In genomic region chr14:52951730-52952481, GRCh38 we compare ENCODE assay signal across 8 cellular contexts. TPM values are rescaled to one million over a fixed set of nuclear protein-coding genes. Genes with fewer than 3 reads are reported as not detected.
DNase-seq lines count a peak whose midpoint lies in the region; ATAC-seq and TF ChIP-seq lines count a peak whose summit lies in the region.

No MANE protein-coding gene starts in this region.

- H3K27me3 Mint-ChIP-seq in stimulated activated naive B cell treated with anti-CD40 and anti-IgM and Interleukin-4, amounts not matched to agents 10 μg/mL and 1 μg/mL and 100 μg/mL, for 72 hours, result peaks cover 38 to 45% of the 10 kb centered on the region in 2 donors

- no peak for ATAC-seq in stimulated activated naive B cell treated with anti-CD40 and anti-IgM and Interleukin-4, amounts not matched to agents 10 μg/mL and 1 μg/mL and 100 μg/mL, for 72 hours (replicated peaks)

- H3K36me3 ChIP-seq in PC-9 (ENCODE audit: low read depth) (no peaks in the 10 kb centered on the region), kidney epithelial cell (ENCODE audit: control insufficient read depth, insufficient read depth, low read length) (peaks cover under 1% of the 10 kb centered on the region)

- H3K4me2 ChIP-seq in PC-9, result peak overlapping the region; percentile 86

- peak overlapping the region; percentile 59 for H3K27ac ChIP-seq in PC-9

- H3K9me2 ChIP-seq in PC-9 (ENCODE audit: insufficient read depth), result no peaks in the 10 kb centered on the region

- H3K79me2 ChIP-seq in PC-9 (ENCODE audit: low read depth), result peaks cover 12% of the 10 kb centered on the region; the same call in 1 of the 2 replicates

- in situ Hi-C loops in GM13977 (cut with MboI; ENCODE audit: low pct_unique_long_range_greater_than_20kb, low sequenced_read_pairs, unreplicated experiment), result no loop called here

- peaks cover 23% of the 10 kb centered on the region for H3K4me1 ChIP-seq in PC-9 (replicated peaks; ENCODE audit: insufficient read depth)

- POLR2A ChIA-PET in PC-9 (lab: Charles Lee; ENCODE audit: unreplicated experiment), result interaction anchor here (0.6 kb wide), 1 partner anchor 398 kb away, joined by 4 read pairs; no protein-coding TSS in a partner anchor

- H3K9me3 Mint-ChIP-seq in stimulated activated naive B cell treated with anti-CD40 and anti-IgM and Interleukin-4, amounts not matched to agents 10 μg/mL and 1 μg/mL and 100 μg/mL, for 72 hours, result no peaks in the 10 kb centered on the region

- intact Hi-C loops in PC-9 (cut with micrococcal nuclease; ENCODE audit: unreplicated experiment), result loop anchor here (5.0 kb wide), 1 partner anchor 400 kb away; the partner anchor contains the start of genes GPR137C and TXNDC16

- H4K20me1 ChIP-seq in PC-9 (ENCODE audit: insufficient read depth), result no peaks in the 10 kb centered on the region

- H3K4me3 ChIP-seq in AG10803 (ENCODE audit: low read length), result peak overlapping the region; percentile 76
- peak overlapping the region; percentile 93 for H3K4me3 ChIP-seq in PC-9
- H3K4me3 ChIP-seq in kidney epithelial cell (ENCODE audit: low read depth, low read length), result peak overlapping the region; percentile 70

- peak overlapping the region; percentile 41 to 62 for H3K4me3 Mint-ChIP-seq in stimulated activated naive B cell treated with anti-CD40 and anti-IgM and Interleukin-4, amounts not matched to agents 10 μg/mL and 1 μg/mL and 100 μg/mL, for 72 hours

- TSS peak; percentile 96 for BruUV-seq in PC-9 (replicated peaks; lab: Mats Ljungman, UMichigan)

- H3K27me3 ChIP-seq in PC-9 (ENCODE audit: insufficient read depth, low read depth) (no peaks in the 10 kb centered on the region), kidney epithelial cell (ENCODE audit: control insufficient read depth, insufficient read depth, low read length) (no peaks in the 10 kb centered on the region)

- CTCF ChIA-PET in PC-9 (lab: Charles Lee), result no interaction called here

- no peaks in the 10 kb centered on the region for H3K36me3 Mint-ChIP-seq in stimulated activated naive B cell treated with anti-CD40 and anti-IgM and Interleukin-4, amounts not matched to agents 10 μg/mL and 1 μg/mL and 100 μg/mL, for 72 hours

- TF ChIP-seq CTCF in AG10803 (conservative IDR thresholded peaks at IDR 0.05; ENCODE audit: low read length), result peak; percentile 78
- peak; percentile 11 for TF ChIP-seq CTCF in GM13977 (IDR thresholded peaks at IDR 0.05; ENCODE audit: extremely low read depth, insufficient read depth, missing control alignments)
- TF ChIP-seq CTCF in PC-9 (conservative IDR thresholded peaks at IDR 0.05), result peak; percentile 44; the same call in 1 of the 2 replicates
- peak; percentile 59 for TF ChIP-seq CTCF in kidney epithelial cell (IDR thresholded peaks at IDR 0.05; ENCODE audit: insufficient read depth, low read length, poor library complexity, severe bottlenecking)

- H3K9me3 ChIP-seq in PC-9 (ENCODE audit: insufficient read depth, low read depth), result no peaks in the 10 kb centered on the region

- H2AFZ ChIP-seq in PC-9, result peak overlapping the region; percentile 90

- peaks cover 24% of the 10 kb centered on the region; the same call in 1 of the 2 replicates for H3F3A ChIP-seq in PC-9 (ENCODE audit: insufficient read depth, low read depth)

- H3K27ac Mint-ChIP-seq in stimulated activated naive B cell treated with anti-CD40 and anti-IgM and Interleukin-4, amounts not matched to agents 10 μg/mL and 1 μg/mL and 100 μg/mL, for 72 hours, result no peak overlapping the region

- H3K4me1 Mint-ChIP-seq in stimulated activated naive B cell treated with anti-CD40 and anti-IgM and Interleukin-4, amounts not matched to agents 10 μg/mL and 1 μg/mL and 100 μg/mL, for 72 hours, result peaks cover 16% of the 10 kb centered on the region in 2 donors

- DNase-seq in AG10803 (ENCODE audit: low read depth) (peak; percentile 81), GM13977 (ENCODE audit: low spot score) (peak; percentile 50), PC-9 (peak; percentile 51 to 69), cerebellum (ENCODE audit: low spot score) (peak; percentile 44), kidney epithelial cell (ENCODE audit: low read depth) (peak; percentile 50)
- no peak for DNase-seq in stimulated activated naive B cell treated with anti-CD40 and anti-IgM and Interleukin-4, amounts not matched to agents 10 μg/mL and 1 μg/mL and 100 μg/mL, for 72 hours
- DNase-seq in stimulated activated CD8-positive, alpha-beta memory T cell treated with anti-CD3 and anti-CD28 coated beads, Interleukin-4, amount 100 ng/mL, for 48 hours, result no peak
- no peak for DNase-seq in activated CD4-positive, CD25-positive, alpha-beta regulatory T cell (lab: John Stamatoyannopoulos, UW)

RNA-seq across cellular contexts. Expression of gene FERMT2, which starts 1.1 kb away (rescaled TPM):
- 9.0 and 9.7 TPM in 2 replicates for total RNA-seq in PC-9 (2021)
- total RNA-seq in cerebellum, result 60.8 TPM
- 83.9 and 86.3 TPM in 2 replicates for total RNA-seq in kidney epithelial cell

Comparison
In these comparisons a context has a peak if more than half of its experiments do, and no peak if none do; other contexts are left out.
1. DNase-seq: peak in AG10803 (single experiment), GM13977 (single experiment), PC-9 (2 of 2), cerebellum (single experiment) and kidney epithelial cell (single experiment); none in stimulated activated naive B cell treated with anti-CD40 and anti-IgM and Interleukin-4, amounts not matched to agents 10 μg/mL and 1 μg/mL and 100 μg/mL, for 72 hours (single experiment), stimulated activated CD8-positive, alpha-beta memory T cell treated with anti-CD3 and anti-CD28 coated beads, Interleukin-4, amount 100 ng/mL, for 48 hours (single experiment) and activated CD4-positive, CD25-positive, alpha-beta regulatory T cell (0 of 4).
2. CTCF ChIP-seq: peak in every context shown above with its lines; median percentile 78 in AG10803; 59 in kidney epithelial cell; 44 in PC-9; 11 in GM13977.
3. Peak in every context shown above with its lines, with median percentiles within 50 percentile points of each other: H3K4me3 ChIP-seq.